ENCODE assay signal across 8 cellular contexts in the genomic region with DNA sequence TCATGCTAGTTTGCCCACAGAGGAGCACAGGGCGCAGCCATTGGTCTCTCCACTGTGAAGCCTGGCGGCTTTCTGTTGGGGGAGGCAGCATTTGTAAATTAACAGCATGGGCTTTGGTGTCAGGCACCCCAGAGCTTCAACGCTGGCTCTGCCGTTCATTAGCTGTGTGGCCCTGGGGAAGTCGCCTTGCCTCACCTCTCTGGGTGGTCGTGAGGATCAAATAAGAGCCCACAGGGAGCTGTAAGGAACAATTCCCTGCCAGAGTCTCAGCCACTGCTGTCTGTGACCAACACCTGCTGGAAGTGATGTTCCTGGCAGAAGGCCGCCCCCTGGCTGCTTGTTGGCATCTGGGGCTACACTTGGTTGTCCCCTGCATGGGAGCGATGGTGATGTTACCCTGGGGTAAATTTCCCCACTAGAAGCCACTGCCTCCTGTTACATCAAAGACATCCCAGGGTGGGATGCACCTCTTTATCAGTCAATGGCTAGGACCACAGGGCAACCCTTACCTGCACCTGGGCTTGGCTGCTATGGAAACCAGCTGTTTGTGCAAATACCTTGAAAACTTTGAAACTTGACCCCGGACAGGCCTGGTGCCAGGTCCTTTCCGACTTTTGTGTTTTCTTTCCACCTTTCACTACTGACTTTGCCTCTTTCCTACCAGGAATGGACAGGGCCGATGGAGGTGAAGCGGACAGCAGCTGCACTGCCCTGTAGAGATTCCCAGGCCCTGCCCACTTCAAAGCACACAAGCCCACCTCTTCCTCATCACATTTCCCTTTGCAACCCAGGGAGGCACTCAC. TPM values are rescaled to one million over a fixed set of nuclear protein-coding genes. Genes with fewer than 3 reads are reported as not detected.
DNase-seq lines count a peak whose midpoint lies in the region; ATAC-seq and TF ChIP-seq lines count a peak whose summit lies in the region.

No MANE protein-coding gene starts in this region.

- no peak overlapping the region for H3K27ac ChIP-seq in cardiac muscle cell

- DNase-seq in DMS 273 (lab: John Stamatoyannopoulos, UW; ENCODE audit: unreplicated experiment) (peak; percentile 72), DMS 273 treated with DMSO at 0.1 percent for 48 hours (lab: John Stamatoyannopoulos, UW) (no peak), MV-4-11 (lab: John Stamatoyannopoulos, UW) (peak; percentile 14), cardiac muscle cell (ENCODE audit: low read depth in 1 of 2, low spot score in 1 of 2) (peak; percentile 24 to 68)
- peak; percentile 56 for DNase-seq in activated CD4-positive, alpha-beta T cell treated with anti-CD3 and anti-CD28 coated beads for 48 hours
- DNase-seq in stimulated activated CD4-positive, alpha-beta T cell treated with anti-CD3 and anti-CD28 coated beads, Interleukin-12 subunit alpha, Interleukin-12 subunit beta, amount 100 ng/mL, for 4 hours: peak; percentile 15

- no peak for ATAC-seq in HG03139 (IDR thresholded peaks at IDR 0.05; ENCODE audit: unreplicated experiment)
- no peak for ATAC-seq in HG03457 (IDR thresholded peaks at IDR 0.05; ENCODE audit: unreplicated experiment)

- no peak overlapping the region for H3K4me3 ChIP-seq in cardiac muscle cell

- H3K36me3 ChIP-seq in cardiac muscle cell: no peaks in the 10 kb centered on the region

- H3K4me1 ChIP-seq in cardiac muscle cell (ENCODE audit: low read depth): peaks cover 7% of the 10 kb centered on the region

- H3K9me3 ChIP-seq in cardiac muscle cell (ENCODE audit: low read depth): no peaks in the 10 kb centered on the region

- H3K27me3 ChIP-seq in cardiac muscle cell: no peaks in the 10 kb centered on the region

- TF ChIP-seq CTCF in cardiac muscle cell (IDR thresholded peaks at IDR 0.05; ENCODE audit: low read depth, low read length): peak; percentile 23

RNA-seq across cellular contexts. Expression of a gene that starts 36.9 kb away (rescaled TPM):
- 0.21 and 0.39 TPM in 2 replicates for total RNA-seq in cardiac muscle cell
- polyA plus RNA-seq in cardiac muscle cell: 0.51 and 0.94 TPM in 2 replicates
